ENCODE assay signal across 12 cellular contexts in the genomic region with DNA sequence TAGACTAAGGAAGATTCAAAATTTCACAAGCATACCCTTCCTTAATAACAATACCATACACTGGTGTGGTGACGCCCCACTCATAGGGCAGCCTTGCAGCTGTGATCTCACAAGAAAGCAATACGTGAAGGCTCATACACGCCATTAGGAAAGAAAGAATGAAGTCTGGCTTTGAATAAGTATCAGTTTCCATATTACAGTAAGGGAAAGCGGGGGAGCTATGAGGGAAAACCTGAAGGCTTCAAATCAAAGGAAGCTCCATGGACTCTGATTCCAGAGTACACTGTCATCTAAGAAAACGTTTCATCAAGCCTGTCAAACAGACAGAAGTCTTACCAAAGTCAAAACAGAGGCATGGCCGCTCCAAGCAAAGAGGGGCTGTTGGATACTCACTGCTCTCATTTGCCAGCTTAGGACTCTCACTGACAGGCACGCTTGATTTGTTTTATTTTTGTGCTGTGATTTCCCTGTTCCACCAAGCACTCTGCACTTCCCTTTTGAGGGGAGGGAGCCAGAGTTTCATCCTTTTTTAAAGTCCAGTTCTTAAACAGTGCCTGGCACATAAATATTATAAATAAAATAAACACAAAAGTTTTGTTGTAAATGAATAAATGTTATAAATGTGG.
DNase-seq lines count a peak whose midpoint lies in the region; ATAC-seq, FAIRE-seq and TF ChIP-seq lines count a peak whose summit lies in the region.
"Had no signal": no experiment of that assay in that cellular context is flagged by ENCODE, and none has a peak within 500 bp of the region (broad histone marks: within the 10 kb centered on the region; RNA-seq: fewer than 3 reads in every experiment).

No MANE protein-coding gene starts in this region.

- H3K4me3 Mint-ChIP-seq in astrocyte (ENCODE audit: unreplicated experiment): no peak overlapping the region

- H3K4me3 ChIP-seq in astrocyte (ENCODE audit: insufficient read depth, low read depth, low read length): no peak overlapping the region
- H3K4me3 ChIP-seq in osteoblast (ENCODE audit: insufficient read depth, low read length): no peak overlapping the region
- H3K4me3 ChIP-seq in left ventricle myocardium inferior: no peak overlapping the region

- no peaks in the 10 kb centered on the region for H3K36me3 Mint-ChIP-seq in astrocyte (ENCODE audit: low read depth, unreplicated experiment)

- DNase-seq in GM18507 (ENCODE audit: extremely low spot score, insufficient read length, low read depth) (no peak), astrocyte (ENCODE audit: low read depth) (peak; percentile 36), osteoblast (ENCODE audit: insufficient read length, low spot score, missing footprints) (no peak), omental fat pad (ENCODE audit: low spot score) (no peak), left ventricle myocardium inferior (no peak), urothelium cell line (ENCODE audit: low spot score) (no peak)
- DNase-seq: activated CD4-positive, alpha-beta T cell treated with anti-CD3 and anti-CD28 coated beads for 1 hour; NCI-H1694; PC-3 had no signal

- ATAC-seq in HG02852 (IDR thresholded peaks at IDR 0.05; ENCODE audit: unreplicated experiment) (peak; percentile 61), GM21423 (IDR thresholded peaks at IDR 0.05; ENCODE audit: unreplicated experiment) (no peak), omental fat pad (ENCODE audit: low FRiP score) (no peak)
- ATAC-seq: PC-3 had no signal

- peak overlapping the region; percentile 100 for H3K27ac Mint-ChIP-seq in astrocyte (ENCODE audit: unreplicated experiment)

- intact Hi-C loops in left ventricle myocardium inferior (cut with micrococcal nuclease): no loop called here

- H3K36me3 ChIP-seq in astrocyte (ENCODE audit: insufficient read depth, low read length) (no peaks in the 10 kb centered on the region), osteoblast (ENCODE audit: insufficient read depth, low read length) (no peaks in the 10 kb centered on the region), left ventricle myocardium inferior (no peaks in the 10 kb centered on the region)

- H3K4me1 ChIP-seq in astrocyte (ENCODE audit: insufficient read depth, low read length) (peaks cover 37% of the 10 kb centered on the region), osteoblast (ENCODE audit: insufficient read depth, low read length) (peaks cover 27% of the 10 kb centered on the region), left ventricle myocardium inferior (no peaks in the 10 kb centered on the region)

- H3K4me1 Mint-ChIP-seq in astrocyte (ENCODE audit: low read depth, unreplicated experiment): peaks cover 48% of the 10 kb centered on the region

- no peaks in the 10 kb centered on the region for H3K9me3 Mint-ChIP-seq in astrocyte (ENCODE audit: unreplicated experiment)

- TF ChIP-seq CTCF in astrocyte (IDR thresholded peaks at IDR 0.05; ENCODE audit: insufficient read depth, low read depth, low read length): no peak
- TF ChIP-seq CTCF in osteoblast (IDR thresholded peaks at IDR 0.05; ENCODE audit: extremely low read depth, low read depth, low read length): no peak
- TF ChIP-seq CTCF in omental fat pad (IDR thresholded peaks at IDR 0.05): no peak
- TF ChIP-seq CTCF in left ventricle myocardium inferior (IDR thresholded peaks at IDR 0.05; ENCODE audit: borderline replicate concordance): no peak

- H4K20me1 ChIP-seq in astrocyte (ENCODE audit: insufficient read depth, low read length): no peaks in the 10 kb centered on the region
- no peaks in the 10 kb centered on the region for H4K20me1 ChIP-seq in osteoblast (ENCODE audit: insufficient read depth, low read length)

- H3K4me2 ChIP-seq in astrocyte (ENCODE audit: low read length) (peak overlapping the region; percentile 78), osteoblast (ENCODE audit: insufficient read depth, low read length) (no peak overlapping the region)

- no peaks in the 10 kb centered on the region for H3K27me3 Mint-ChIP-seq in astrocyte (ENCODE audit: low read depth, unreplicated experiment)

- H3K9me3 ChIP-seq in astrocyte (ENCODE audit: insufficient read depth, low read depth, low read length): no peaks in the 10 kb centered on the region
- H3K9me3 ChIP-seq in osteoblast (ENCODE audit: low read depth, low read length): no peaks in the 10 kb centered on the region
- H3K9me3 ChIP-seq in left ventricle myocardium inferior (replicated peaks): no peaks in the 10 kb centered on the region

- peak overlapping the region; percentile 51 for H3K9ac ChIP-seq in astrocyte (ENCODE audit: low read length)

- FAIRE-seq in GM18507 (lab: Jason Lieb, UNC) (peak; percentile 36), astrocyte (lab: Jason Lieb, UNC) (no peak), urothelium cell line (lab: Jason Lieb, UNC) (no peak)

- H3K79me2 ChIP-seq in astrocyte (ENCODE audit: insufficient read depth, low read length) (no peaks in the 10 kb centered on the region), osteoblast (ENCODE audit: insufficient read depth, low read length) (no peaks in the 10 kb centered on the region)

- peak overlapping the region; percentile 87 for H3K27ac ChIP-seq in astrocyte (ENCODE audit: low read depth, low read length)
- H3K27ac ChIP-seq in osteoblast (ENCODE audit: low read depth, low read length): peak overlapping the region; percentile 72
- no peak overlapping the region for H3K27ac ChIP-seq in left ventricle myocardium inferior (replicated peaks)
- H3K27ac ChIP-seq: epithelial cell of prostate had no signal

- H2AFZ ChIP-seq in astrocyte (ENCODE audit: low read depth, low read length) (peak overlapping the region; percentile 31), osteoblast (ENCODE audit: low read length) (no peak overlapping the region)

- H3K27me3 ChIP-seq in astrocyte (ENCODE audit: insufficient read depth, low read length) (no peaks in the 10 kb centered on the region), osteoblast (ENCODE audit: insufficient read depth, low read length) (no peaks in the 10 kb centered on the region), left ventricle myocardium inferior (ENCODE audit: low read depth) (no peaks in the 10 kb centered on the region)
